ENCODE assay signal across 8 cellular contexts in the genomic region with DNA sequence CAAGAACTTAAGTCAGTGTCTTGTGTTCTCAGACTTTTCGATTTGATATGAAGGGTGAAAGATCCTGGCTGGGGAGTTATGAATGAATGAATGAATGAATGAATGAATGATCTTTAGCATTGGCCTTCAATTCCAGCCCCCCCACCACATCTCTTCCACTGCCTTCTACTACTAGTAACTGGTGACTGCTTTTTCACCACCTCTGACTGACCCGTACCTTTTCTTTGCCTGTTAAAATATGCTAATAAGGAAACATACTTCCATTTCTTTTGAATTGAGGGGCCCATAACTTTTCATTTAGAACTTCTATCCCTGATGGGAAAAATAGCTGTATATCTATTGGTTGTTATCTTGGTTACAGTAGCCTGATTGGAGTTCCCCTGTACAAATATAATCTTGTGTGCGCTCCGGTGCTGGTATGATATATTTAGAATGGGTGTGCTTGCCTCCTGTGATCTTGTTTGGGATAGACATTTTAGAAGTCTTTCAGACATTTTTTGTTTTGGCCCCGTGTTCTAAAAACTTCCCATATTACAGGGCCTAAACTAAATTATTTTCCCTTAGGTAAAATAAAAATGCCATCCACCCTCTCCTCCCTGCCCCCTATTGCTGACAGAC. TPM values are rescaled to one million over a fixed set of nuclear protein-coding genes. Genes with fewer than 3 reads are reported as not detected.
A peak's percentile ranks its signal among the peaks of the same experiment; 100 is the strongest.
DNase-seq lines count a peak whose midpoint lies in the region; ATAC-seq and TF ChIP-seq lines count a peak whose summit lies in the region.

No MANE protein-coding gene starts in this region.

- H3K9me2 ChIP-seq in PC-3 (replicated peaks; ENCODE audit: low read length) = no peaks in the 10 kb centered on the region

- no peak overlapping the region for H2BK15ac ChIP-seq in mesendoderm (replicated peaks; ENCODE audit: low read depth)

- 43 to 59% (median 46%) methylated on average over 5 of the region's 5 CpGs for WGBS in psoas muscle, 3 donors
- no CpG with 5 or more reads among the region's 5 CpGs for WGBS in mesendoderm (ENCODE audit: extremely low coverage, insufficient coverage, low lambda C conversion rate)

- peak overlapping the region; percentile 82 for H3K27ac ChIP-seq in PC-3 (ENCODE audit: low read length)
- peak overlapping the region in 45 of 59 donors; percentile 1 to 99 (median 56) for H3K27ac ChIP-seq in dorsolateral prefrontal cortex
- H3K27ac ChIP-seq in psoas muscle = peak overlapping the region; percentile 47
- no peak overlapping the region for H3K27ac ChIP-seq in mesendoderm (ENCODE audit: low read depth, low read length)

- H3K56ac ChIP-seq in mesendoderm (ENCODE audit: low read length) = no peak overlapping the region

- H3K4ac ChIP-seq in mesendoderm (ENCODE audit: low read depth, low read length) = no peak overlapping the region

- H3K4me1 ChIP-seq in PC-3 (ENCODE audit: insufficient read depth, low read length) (peaks cover 77% of the 10 kb centered on the region), psoas muscle (peaks cover 50% of the 10 kb centered on the region), mesendoderm (ENCODE audit: control insufficient read depth, low read depth, low read length) (peaks cover 2% of the 10 kb centered on the region)

- H2AFZ ChIP-seq in PC-3 (ENCODE audit: low read length) = no peak overlapping the region

- H3K79me2 ChIP-seq in PC-3 (ENCODE audit: low read length) (peaks cover 74% of the 10 kb centered on the region), mesendoderm (ENCODE audit: control insufficient read depth, insufficient read depth, low read length) (peaks cover 11% of the 10 kb centered on the region)

- H3K18ac ChIP-seq in mesendoderm (ENCODE audit: low read length) = no peak overlapping the region

- H2BK5ac ChIP-seq in mesendoderm (ENCODE audit: low read length) = no peak overlapping the region

- H2AK5ac ChIP-seq in mesendoderm (ENCODE audit: low read length) = no peak overlapping the region

- intact Hi-C loops in PC-3 (cut with micrococcal nuclease) (no loop called here), dorsolateral prefrontal cortex (cut with DNase I) (loop anchor here in 1 of 2 donors (5.0 to 10.0 kb wide), 2 partner anchors 97 to 1349 kb away; a partner anchor contains a TSS), psoas muscle (cut with DNase I) (loop anchor here (5.0 kb wide), 2 partner anchors 37 to 97 kb away; a partner anchor contains a TSS)

- no peak overlapping the region for H3K23ac ChIP-seq in mesendoderm (ENCODE audit: low read length)

- H4K20me1 ChIP-seq in PC-3 (ENCODE audit: low read length) = no peaks in the 10 kb centered on the region

- peaks cover 11% of the 10 kb centered on the region for H3K79me1 ChIP-seq in mesendoderm (ENCODE audit: low read length)

- H3F3A ChIP-seq in PC-3 (ENCODE audit: low read length, unreplicated experiment) = peaks cover 10% of the 10 kb centered on the region

- no peak for TF ChIP-seq CTCF in GM06990 (IDR thresholded peaks at IDR 0.05; ENCODE audit: insufficient read depth, low read length, poor library complexity, severe bottlenecking)
- TF ChIP-seq CTCF in PC-3 (conservative IDR thresholded peaks at IDR 0.05; ENCODE audit: low read depth, low read length) = no peak
- TF ChIP-seq CTCF in dorsolateral prefrontal cortex (IDR thresholded peaks at IDR 0.05 in 54 of 56, conservative IDR thresholded peaks at IDR 0.05 in 2 of 56; ENCODE audit: low read depth in 1 of 56, partially characterized antibody in 56 of 56) = no peak
- no peak for TF ChIP-seq CTCF in psoas muscle (IDR thresholded peaks at IDR 0.05)

- ATAC-seq in PC-3 (no peak), psoas muscle (no peak)

- H3K9ac ChIP-seq in PC-3 (ENCODE audit: low read length) = peak overlapping the region; percentile 33; the same call in 1 of the 2 replicates
- H3K9ac ChIP-seq in mesendoderm (ENCODE audit: low read length) = no peak overlapping the region

- BruUV-seq in PC-3 (replicated peaks; lab: Mats Ljungman, UMichigan) = no TSS peak

- H3K27me3 ChIP-seq in GM06990 (replicated peaks; ENCODE audit: control insufficient read depth, insufficient read depth, low read length) = no peaks in the 10 kb centered on the region
- no peaks in the 10 kb centered on the region for H3K27me3 ChIP-seq in PC-3 (ENCODE audit: low read length)
- H3K27me3 ChIP-seq in dorsolateral prefrontal cortex = no peaks in the 10 kb centered on the region
- H3K27me3 ChIP-seq in psoas muscle (ENCODE audit: insufficient read depth in 3 of 3, low read length in 2 of 3) = no peaks in the 10 kb centered on the region
- no peaks in the 10 kb centered on the region for H3K27me3 ChIP-seq in mesendoderm (ENCODE audit: insufficient read depth, low read length, poor library complexity)

- POLR2A ChIA-PET in PC-3 (lab: Charles Lee; ENCODE audit: unreplicated experiment) = interaction anchor here (0.6 kb wide), 1 partner anchor 105 kb away, joined by 4 read pairs; no protein-coding TSS in a partner anchor

- CTCF ChIA-PET in PC-3 (lab: Charles Lee) = no interaction called here

- H3K4me2 ChIP-seq in PC-3 (ENCODE audit: low read length) = peak overlapping the region; percentile 71
- no peak overlapping the region for H3K4me2 ChIP-seq in mesendoderm (ENCODE audit: low read length)

- H3K36me3 ChIP-seq in GM06990 (ENCODE audit: control insufficient read depth, insufficient read depth, low read length) (no peaks in the 10 kb centered on the region; the same call in 1 of the 2 replicates), PC-3 (ENCODE audit: low read depth, low read length) (no peaks in the 10 kb centered on the region), psoas muscle (ENCODE audit: insufficient read depth in 1 of 2, low read depth in 1 of 2) (no peaks in the 10 kb centered on the region), mesendoderm (ENCODE audit: control insufficient read depth, insufficient read depth, low read length) (no peaks in the 10 kb centered on the region)

- no peak for DNase-seq in GM06990 (ENCODE audit: extremely low read depth, insufficient read length)
- DNase-seq in PC-3 = no peak
- no peak for DNase-seq in dorsolateral prefrontal cortex
- no peak for DNase-seq in psoas muscle
- DNase-seq in NCI-H1105 treated with DMSO at 0.1 percent for 48 hours (lab: John Stamatoyannopoulos, UW) = no peak
- no peak for DNase-seq in mesendoderm
- no peak for DNase-seq in iPS-NIHi11 (ENCODE audit: low spot score)
- DNase-seq in central memory CD4-positive, alpha-beta T cell = no peak

- H4K8ac ChIP-seq in mesendoderm (ENCODE audit: low read depth, low read length) = no peak overlapping the region

- H3K4me3 ChIP-seq in GM06990 (replicated peaks; ENCODE audit: low read depth, low read length) (peak overlapping the region; percentile 22; the same call in 1 of the 2 replicates), PC-3 (ENCODE audit: low read length) (peak overlapping the region; percentile 15; the same call in 1 of the 2 replicates), dorsolateral prefrontal cortex (peak overlapping the region in 2 of 59 donors; percentile 7 to 37), psoas muscle (no peak overlapping the region), mesendoderm (ENCODE audit: low read length) (no peak overlapping the region)

- H4K5ac ChIP-seq in mesendoderm (ENCODE audit: low read length) = no peak overlapping the region

- no peaks in the 10 kb centered on the region for H3K9me3 ChIP-seq in PC-3 (ENCODE audit: low read length)
- no peaks in the 10 kb centered on the region for H3K9me3 ChIP-seq in psoas muscle

- no peak overlapping the region for H2BK120ac ChIP-seq in mesendoderm (ENCODE audit: low read depth, low read length)

RNA-seq across cellular contexts. Expression of a gene that starts 3.4 kb away (rescaled TPM):
- total RNA-seq in PC-3 (2014; rRNA removed) = 21.9 and 35.1 TPM in 2 replicates
- total RNA-seq in dorsolateral prefrontal cortex = 10 to 100 TPM; 15.4 to 38.4 (median 24.8) TPM
- total RNA-seq in psoas muscle = 10 to 100 TPM; 27.2 to 47.9 (median 32.7) TPM
- 10 to 100 TPM; 33.6 to 54.0 (median 53.8) TPM for polyA plus RNA-seq in psoas muscle
- polyA plus RNA-seq in mesendoderm (2013, experiment 1 of 2) = 11.7 TPM
- polyA plus RNA-seq in mesendoderm (2013, experiment 2 of 2) = 11.3 TPM

RNA-seq across cellular contexts. Expression of a gene that starts 3.8 kb away (rescaled TPM):
- total RNA-seq in PC-3 (2014; rRNA removed) = 8.5 and 10.5 TPM in 2 replicates
- total RNA-seq in dorsolateral prefrontal cortex = 10 to 100 TPM in 119 of 120 experiments, 1 to 10 TPM in 1; 9.7 to 23.3 (median 14.8) TPM
- total RNA-seq in psoas muscle = 10 to 100 TPM in 2 of 4 donors, 1 to 10 TPM in 2; 6.8 to 19.6 (median 11.6) TPM
- polyA plus RNA-seq in psoas muscle = 1 to 10 TPM; 2.2 to 8.7 (median 8.6) TPM
- polyA plus RNA-seq in mesendoderm (2013, experiment 1 of 2) = 5.1 TPM
- polyA plus RNA-seq in mesendoderm (2013, experiment 2 of 2) = 5.4 TPM

Comparison
In these comparisons a context has a peak if more than half of its experiments do, and no peak if none do; other contexts are left out.
1. H3K4me3 ChIP-seq: peak in GM06990 (single experiment) and PC-3 (single experiment); none in psoas muscle (single experiment) and mesendoderm (single experiment).